1 cellular context compared by ENCODE assay signal in genomic region chr20:62336329-62336728, GRCh38.
TF ChIP-seq lines count a peak whose summit lies in the region.

No MANE protein-coding gene starts in this region.

TF ChIP-seq in HepG2, 621 proteins besides CTCF, POLR2A, EP300 and RAD21:
- TF ChIP-seq TCF7 (IDR thresholded peaks at IDR 0.05; ENCODE audit: low read depth) (no peak), MTA1 (CRISPR knock-in tag; IDR thresholded peaks at IDR 0.05; ENCODE audit: borderline replicate concordance) (0 out of 2 replicates have a peak, but pooled peaks have one; percentile 9), RFX1 (IDR thresholded peaks at IDR 0.05) (peak; percentile 70), MXI1 (IDR thresholded peaks at IDR 0.05; ENCODE audit: borderline replicate concordance, low read depth, low read length) (0 out of 3 replicates have a peak, but pooled peaks have one; percentile 17)
